Comparison of ENCODE assay signal across 34 cellular contexts in the genomic region with DNA sequence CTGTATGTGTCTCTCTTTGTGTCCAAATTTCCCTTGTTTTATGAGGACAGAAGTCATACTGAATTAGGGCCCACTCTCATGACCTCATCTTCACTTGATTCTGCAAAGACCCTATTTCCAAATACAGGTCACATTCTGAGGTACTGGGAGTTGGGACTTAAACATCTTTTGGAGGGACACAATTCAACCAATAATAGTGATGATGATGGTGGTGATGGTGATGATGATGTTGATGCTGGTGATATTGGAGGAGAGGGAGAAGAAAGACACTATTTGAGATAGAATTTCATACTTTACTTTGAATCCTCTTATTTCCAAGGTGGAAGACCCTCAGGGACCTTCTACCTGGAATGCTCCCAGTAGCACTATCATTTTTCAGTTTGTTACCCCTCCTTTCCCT. TPM values are rescaled to one million over a fixed set of nuclear protein-coding genes. Genes with fewer than 3 reads are reported as not detected.
"Had no signal": no experiment of that assay in that cellular context is flagged by ENCODE, and none has a peak within 500 bp of the region (broad histone marks: within the 10 kb centered on the region; RNA-seq: fewer than 3 reads in every experiment).

No MANE protein-coding gene starts in this region.

- DNase-seq: activated effector memory CD4-positive, alpha-beta T cell treated with anti-CD3 and anti-CD28 coated beads, Interleukin-2, amount 50 U/mL, for 16 hours; activated effector memory CD4-positive, alpha-beta T cell treated with Interleukin-2 at 50 U/mL for 16 hours; activated gamma-delta T cell; activated gamma-delta T cell treated with Interleukin-2 at 50 U/mL for 16 hours; activated naive CD4-positive, alpha-beta T cell; activated naive CD4-positive, alpha-beta T cell treated with anti-CD3 and anti-CD28 coated beads for 36 hours; activated naive CD4-positive, alpha-beta T cell treated with anti-CD3 and anti-CD28 coated beads, Interleukin-2, amount 10 ng/mL, durations not matched to agents 7 days and 5 days; activated naive CD4-positive, alpha-beta T cell treated with anti-CD3 and anti-CD28 coated beads, Interleukin-2, amount 50 U/mL, for 16 hours; activated naive CD4-positive, alpha-beta T cell treated with Interleukin-2 at 50 U/mL for 16 hours; activated naive CD8-positive, alpha-beta T cell treated with anti-CD3 and anti-CD28 coated beads for 36 hours; activated naive CD8-positive, alpha-beta T cell treated with anti-CD3 and anti-CD28 coated beads, Interleukin-2, amount 10 ng/mL, durations not matched to agents 7 days and 5 days; activated naive CD8-positive, alpha-beta T cell treated with anti-CD3 and anti-CD28 coated beads, Interleukin-2, amount 50 U/mL, for 24 hours; activated T-cell treated with anti-CD3 and anti-CD28 coated beads, Interleukin-2, amount 50 U/mL, for 24 hours; activated T-cell treated with anti-CD3 and anti-CD28 coated beads, Interleukin-2, amount 50 U/mL, for 4 hours; activated T-cell treated with anti-CD3 and anti-CD28 coated beads, Interleukin-2, amount 50 U/mL, for 48 hours; activated T-cell treated with anti-CD3 and anti-CD28 coated beads, Interleukin-2, amount 50 U/mL, for 72 hours; adrenal gland; amniotic stem cell; amygdala; anterior cingulate cortex; aorta; body of pancreas; brain microvascular endothelial cell; caudate nucleus; central memory CD4-positive, alpha-beta T cell; cerebellar nuclear complex had no signal

- H3K36me3 ChIP-seq: adrenal gland, ascending aorta, brain microvascular endothelial cell, breast epithelium, cardiac muscle cell had no signal

- H3K27ac ChIP-seq: adrenal gland, ascending aorta, body of pancreas, brain microvascular endothelial cell, breast epithelium, cardiac muscle cell had no signal

- H3K4me3 ChIP-seq: adrenal gland, ascending aorta, body of pancreas, breast epithelium, cardiac muscle cell had no signal

- H3K27me3 ChIP-seq: ascending aorta, body of pancreas, brain microvascular endothelial cell, breast epithelium, cardiac muscle cell had no signal

- FAIRE-seq: astrocyte, bronchial epithelial cell had no signal

- H3K4me1 ChIP-seq: adrenal gland, ascending aorta, body of pancreas, breast epithelium had no signal

- H3K9me3 ChIP-seq: adrenal gland, ascending aorta, body of pancreas had no signal

- ATAC-seq: activated naive CD4-positive, alpha-beta T cell treated with anti-CD3 and anti-CD28 coated beads, Interleukin-2, amount 50 U/mL, for 72 hours; activated naive CD8-positive, alpha-beta T cell treated with anti-CD3 and anti-CD28 coated beads, Interleukin-2, amount 50 U/mL, for 24 hours; activated T-cell treated with anti-CD3 and anti-CD28 coated beads, Interleukin-2, amount 50 U/mL, for 4 hours; activated T-cell treated with anti-CD3 and anti-CD28 coated beads, Interleukin-2, amount 50 U/mL, for 72 hours; activated T-helper 17 cell treated with anti-CD3 and anti-CD28 coated beads, Interleukin-2, amount 50 U/mL, for 72 hours; body of pancreas had no signal

RNA-seq across cellular contexts. Expression of a gene that starts 21.2 kb away (rescaled TPM):
- total RNA-seq: chondrocyte had no signal
